ENCODE assay signal across 1 cellular context in genomic region chr10:65931291-65932080, GRCh38.
TF ChIP-seq lines count a peak whose summit lies in the region.

No MANE protein-coding gene starts in this region.

TF ChIP-seq in GM23338, 12 proteins besides CTCF, POLR2A, EP300 and RAD21 (continued from another document):
- TF ChIP-seq ZNF462 (CRISPR knock-in tag; IDR thresholded peaks at IDR 0.05) (no peak), STAT1 (IDR thresholded peaks at IDR 0.05; ENCODE audit: unreplicated experiment) (no peak), REST (IDR thresholded peaks at IDR 0.05; ENCODE audit: unreplicated experiment) (no peak), CREB1 (CRISPR knock-in tag; IDR thresholded peaks at IDR 0.05; ENCODE audit: low read depth) (no peak), JUNB (IDR thresholded peaks at IDR 0.05; ENCODE audit: unreplicated experiment) (no peak), EZH2phosphoT487 (IDR thresholded peaks at IDR 0.05; ENCODE audit: unreplicated experiment) (no peak), ZNF331 (CRISPR knock-in tag; IDR thresholded peaks at IDR 0.05; ENCODE audit: low read depth) (no peak), ETS1 (IDR thresholded peaks at IDR 0.05) (no peak), POLR2AphosphoS5 (IDR thresholded peaks at IDR 0.05; ENCODE audit: low read depth) (no peak)
